9 cellular contexts compared by ENCODE assay signal in genomic region chr22:31491218-31491962, GRCh38. TPM values are rescaled to one million over a fixed set of nuclear protein-coding genes. Genes with fewer than 3 reads are reported as not detected.
DNase-seq lines count a peak whose midpoint lies in the region; ATAC-seq and TF ChIP-seq lines count a peak whose summit lies in the region.
"Had no signal": no experiment of that assay in that cellular context is flagged by ENCODE, and none has a peak within 500 bp of the region (broad histone marks: within the 10 kb centered on the region; RNA-seq: fewer than 3 reads in every experiment).

No MANE protein-coding gene starts in this region.

- H3K4me3 ChIP-seq in CD8-positive, alpha-beta T cell (ENCODE audit: low read depth, low read length): no peak overlapping the region
- peak overlapping the region; percentile 86 for H3K4me3 ChIP-seq in MG63
- no peak overlapping the region for H3K4me3 ChIP-seq in colonic mucosa
- H3K4me3 ChIP-seq: mucosa of descending colon had no signal

- CTCF ChIA-PET in CD8-positive, alpha-beta T cell (lab: Charles Lee): interaction anchor here (0.6 to 1.4 kb wide), 6 partner anchors 29 to 219 kb away, joined by 3 to 5 read pairs (median 3); no protein-coding TSS in a partner anchor

- peak overlapping the region; percentile 98 for H3K27ac Mint-ChIP-seq in CD8-positive, alpha-beta T cell
- H3K27ac Mint-ChIP-seq in nephron progenitor cell: no peak overlapping the region

- no peaks in the 10 kb centered on the region for H3K9me3 Mint-ChIP-seq in CD8-positive, alpha-beta T cell
- H3K9me3 Mint-ChIP-seq in nephron progenitor cell: no peaks in the 10 kb centered on the region

- no peak for DNase-seq in CD8-positive, alpha-beta T cell
- DNase-seq in MG63: no peak
- DNase-seq in colonic mucosa: no peak
- DNase-seq in nephron progenitor cell: no peak
- no peak for DNase-seq in NOMO-1 (lab: John Stamatoyannopoulos, UW; ENCODE audit: unreplicated experiment in 2 of 2)
- DNase-seq in GM19240 (ENCODE audit: insufficient read length, low spot score): no peak

- H3K9ac ChIP-seq in colonic mucosa (ENCODE audit: low read depth in 2 of 2, low read length in 2 of 2): peak overlapping the region in 1 of 2 donors; percentile 92

- peak overlapping the region; percentile 92 for H3K27ac ChIP-seq in CD8-positive, alpha-beta T cell (ENCODE audit: low read depth, low read length)
- H3K27ac ChIP-seq in colonic mucosa: peak overlapping the region; percentile 97

- no peak for TF ChIP-seq CTCF in CD8-positive, alpha-beta T cell (IDR thresholded peaks at IDR 0.05)
- TF ChIP-seq CTCF in colonic mucosa (IDR thresholded peaks at IDR 0.05) (no peak), nephron progenitor cell (IDR thresholded peaks at IDR 0.05) (no peak)

- peaks cover 17% of the 10 kb centered on the region for H3K36me3 Mint-ChIP-seq in CD8-positive, alpha-beta T cell
- peaks cover 10% of the 10 kb centered on the region for H3K36me3 Mint-ChIP-seq in nephron progenitor cell (ENCODE audit: low read depth)

- H3K4me1 Mint-ChIP-seq in CD8-positive, alpha-beta T cell (ENCODE audit: low read depth): peaks cover 44% of the 10 kb centered on the region
- H3K4me1 Mint-ChIP-seq in nephron progenitor cell: peaks cover 48% of the 10 kb centered on the region

- no peaks in the 10 kb centered on the region for H3K27me3 Mint-ChIP-seq in CD8-positive, alpha-beta T cell (ENCODE audit: low read depth)
- H3K27me3 Mint-ChIP-seq in nephron progenitor cell (ENCODE audit: low read depth, poor library complexity): no peaks in the 10 kb centered on the region

- intact Hi-C loops in CD8-positive, alpha-beta T cell (cut with DNase I, micrococcal nuclease): loop anchor here (5.0 to 10.0 kb wide), 6 partner anchors 173 to 1887 kb away; partner anchors contain the start of genes NF2 (in 1 of the 2), PES1 (in 1 of the 2), PIK3IP1 (in 1 of the 2) and PISD (in 1 of the 2)
- intact Hi-C loops in colonic mucosa (cut with DNase I): no loop called here

- H3K9me3 ChIP-seq in CD8-positive, alpha-beta T cell (ENCODE audit: low read length): no peaks in the 10 kb centered on the region
- no peaks in the 10 kb centered on the region for H3K9me3 ChIP-seq in MG63
- H3K9me3 ChIP-seq in colonic mucosa: no peaks in the 10 kb centered on the region
- H3K9me3 ChIP-seq: mucosa of descending colon had no signal

- H3K36me3 ChIP-seq in CD8-positive, alpha-beta T cell (ENCODE audit: insufficient read depth, low read length): no peaks in the 10 kb centered on the region
- H3K36me3 ChIP-seq in MG63: peaks cover 25% of the 10 kb centered on the region
- no peaks in the 10 kb centered on the region for H3K36me3 ChIP-seq in colonic mucosa

- peaks cover 24% of the 10 kb centered on the region for H3K4me1 ChIP-seq in CD8-positive, alpha-beta T cell (ENCODE audit: insufficient read depth, low read length)
- no peaks in the 10 kb centered on the region for H3K4me1 ChIP-seq in colonic mucosa

- H3K4me3 Mint-ChIP-seq in CD8-positive, alpha-beta T cell: peak overlapping the region; percentile 93
- peak overlapping the region; percentile 90 for H3K4me3 Mint-ChIP-seq in nephron progenitor cell

- no peaks in the 10 kb centered on the region for H3K27me3 ChIP-seq in CD8-positive, alpha-beta T cell (ENCODE audit: insufficient read depth, low read length)
- H3K27me3 ChIP-seq in MG63: no peaks in the 10 kb centered on the region
- H3K27me3 ChIP-seq in colonic mucosa: no peaks in the 10 kb centered on the region

- no peak for ATAC-seq in CD8-positive, alpha-beta T cell
- no peak for ATAC-seq in GM19452 (IDR thresholded peaks at IDR 0.05; ENCODE audit: unreplicated experiment)
- ATAC-seq in GM18502 (IDR thresholded peaks at IDR 0.05; ENCODE audit: poor library complexity, unreplicated experiment): no peak

- POLR2A ChIA-PET in CD8-positive, alpha-beta T cell (lab: Charles Lee): interaction anchor here (1.2 to 1.7 kb wide), 2 partner anchors 76 to 140 kb away, joined by 3 to 4 read pairs; no protein-coding TSS in a partner anchor

RNA-seq across cellular contexts. Expression of gene EIF4ENIF1, which starts 1.7 kb away (rescaled TPM):
- 10 to 100 TPM; 12.1 to 14.5 TPM for total RNA-seq in CD8-positive, alpha-beta T cell
- total RNA-seq in MG63 (2014; rRNA removed; shearing (Covaris generic); ENCODE audit: low replicate concordance): 6.0 and 6.2 TPM in 2 replicates
- total RNA-seq in colonic mucosa: 10 to 100 TPM; 25.2 to 25.4 TPM

RNA-seq across cellular contexts. Expression of gene SFI1, which starts 4.9 kb away (rescaled TPM):
- total RNA-seq in CD8-positive, alpha-beta T cell: 100 to 1,000 TPM; 217 to 235 TPM
- total RNA-seq in MG63 (2014; rRNA removed; shearing (Covaris generic); ENCODE audit: low replicate concordance): 10.7 and 12.2 TPM in 2 replicates
- 10 to 100 TPM; 24.1 to 47.8 TPM for total RNA-seq in colonic mucosa

Comparison
In these comparisons a context has a peak if more than half of its experiments do, and no peak if none do; other contexts are left out.
1. RNA of gene SFI1, which starts 4.9 kb away (total RNA-seq): 217 to 235 TPM in CD8-positive, alpha-beta T cell; 24.1 to 47.8 TPM in colonic mucosa and 10.7 to 12.2 TPM in MG63; every median in the first group is over 4 times any median in the second.